11 cellular contexts compared by ENCODE assay signal in the genomic region with DNA sequence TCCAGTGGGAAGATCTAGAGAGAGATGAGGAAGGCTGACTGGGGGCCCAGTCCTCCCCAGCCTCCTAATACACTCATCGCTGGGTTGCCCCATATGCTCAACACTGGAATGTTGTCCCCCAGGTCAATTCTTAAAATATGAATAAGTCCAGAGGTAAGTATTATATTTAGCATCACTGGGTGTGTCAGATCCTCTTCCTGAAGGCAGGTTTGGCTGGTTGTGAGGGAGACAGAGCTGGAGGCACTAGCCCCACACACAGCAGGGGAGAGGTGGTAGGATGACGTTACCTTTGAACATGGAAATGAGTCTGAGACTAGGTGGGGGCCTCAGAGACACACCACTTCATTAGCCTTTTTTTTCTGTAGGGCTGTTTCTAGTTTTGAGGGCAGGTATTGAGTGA. TPM values are rescaled to one million over a fixed set of nuclear protein-coding genes. Genes with fewer than 3 reads are reported as not detected.
A peak's percentile ranks its signal among the peaks of the same experiment; 100 is the strongest.
DNase-seq lines count a peak whose midpoint lies in the region; ATAC-seq and TF ChIP-seq lines count a peak whose summit lies in the region.
"Had no signal": no experiment of that assay in that cellular context is flagged by ENCODE, and none has a peak within 500 bp of the region (broad histone marks: within the 10 kb centered on the region; RNA-seq: fewer than 3 reads in every experiment).

No MANE protein-coding gene starts in this region.

- H3K4me2 ChIP-seq in PC-3 (ENCODE audit: low read length) (peak overlapping the region; percentile 80), Karpas-422 (ENCODE audit: low read depth, low read length, poor library complexity, severe bottlenecking) (no peak overlapping the region)

- intact Hi-C loops in PC-3 (cut with micrococcal nuclease) = no loop called here

- H3K27me3 Mint-ChIP-seq in chondrocyte (ENCODE audit: low read depth) (no peaks in the 10 kb centered on the region), mesothelial cell of epicardium (ENCODE audit: low read depth) (no peaks in the 10 kb centered on the region)

- H3K79me2 ChIP-seq in PC-3 (ENCODE audit: low read length) = no peaks in the 10 kb centered on the region
- H3K79me2 ChIP-seq in Karpas-422 (ENCODE audit: low read length) = no peaks in the 10 kb centered on the region

- CTCF ChIA-PET in PC-3 (lab: Charles Lee) = interaction anchor here (2.0 kb wide), 1 partner anchor 8 kb away, joined by 10 read pairs; no protein-coding TSS in a partner anchor

- peaks cover 5% of the 10 kb centered on the region for H3F3A ChIP-seq in PC-3 (ENCODE audit: low read length, unreplicated experiment)

- POLR2A ChIA-PET in PC-3 (lab: Charles Lee; ENCODE audit: unreplicated experiment) = no interaction called here

- H3K4me1 ChIP-seq in PC-3 (ENCODE audit: insufficient read depth, low read length) (peaks cover 62% of the 10 kb centered on the region), Karpas-422 (ENCODE audit: low read length) (no peaks in the 10 kb centered on the region)

- no peaks in the 10 kb centered on the region for H3K36me3 ChIP-seq in PC-3 (ENCODE audit: low read depth, low read length)
- no peaks in the 10 kb centered on the region for H3K36me3 ChIP-seq in Karpas-422 (ENCODE audit: insufficient read depth, low read length)

- H3K27ac Mint-ChIP-seq in chondrocyte (ENCODE audit: unreplicated experiment) = peak overlapping the region; percentile 93
- H3K27ac Mint-ChIP-seq in mesothelial cell of epicardium = peak overlapping the region; percentile 93
- H3K27ac Mint-ChIP-seq: activated naive CD4-positive, alpha-beta T cell treated with anti-CD3 and anti-CD28 coated beads for 36 hours had no signal

- peak; percentile 96 for DNase-seq in PC-3
- DNase-seq in chondrocyte (ENCODE audit: low spot score) = no peak
- DNase-seq in mesothelial cell of epicardium (ENCODE audit: low spot score in 2 of 2, unreplicated experiment in 2 of 2) = no peak
- DNase-seq in Karpas-422 = no peak
- no peak for DNase-seq in NK-92 (lab: John Stamatoyannopoulos, UW; ENCODE audit: unreplicated experiment)
- no peak for DNase-seq in NCI-H1105 (lab: John Stamatoyannopoulos, UW)
- DNase-seq: activated naive CD4-positive, alpha-beta T cell treated with anti-CD3 and anti-CD28 coated beads for 36 hours; COR-L47; NCI-H774 had no signal

- H3K9me2 ChIP-seq in PC-3 (replicated peaks; ENCODE audit: low read length) = no peaks in the 10 kb centered on the region
- no peaks in the 10 kb centered on the region for H3K9me2 ChIP-seq in Karpas-422 (replicated peaks; ENCODE audit: insufficient read depth, low read length)

- H3K27me3 ChIP-seq in PC-3 (ENCODE audit: low read length) (no peaks in the 10 kb centered on the region), Karpas-422 (ENCODE audit: low read length) (no peaks in the 10 kb centered on the region)

- ATAC-seq in PC-3 = peak; percentile 63
- ATAC-seq in GM21381 (IDR thresholded peaks at IDR 0.05; ENCODE audit: unreplicated experiment) = no peak

- peak overlapping the region; percentile 97 for H3K27ac ChIP-seq in PC-3 (ENCODE audit: low read length)
- H3K27ac ChIP-seq in temporal lobe (ENCODE audit: low read depth, low read length) = peak overlapping the region; percentile 79
- no peak overlapping the region for H3K27ac ChIP-seq in Karpas-422 (ENCODE audit: low read length)

- H3K36me3 Mint-ChIP-seq in chondrocyte (ENCODE audit: low read depth) = no peaks in the 10 kb centered on the region
- no peaks in the 10 kb centered on the region for H3K36me3 Mint-ChIP-seq in mesothelial cell of epicardium

- no TSS peak for BruUV-seq in PC-3 (replicated peaks; lab: Mats Ljungman, UMichigan)

- H3K9me3 Mint-ChIP-seq in chondrocyte (ENCODE audit: low read depth) (no peaks in the 10 kb centered on the region), mesothelial cell of epicardium (no peaks in the 10 kb centered on the region)
- H3K9me3 Mint-ChIP-seq: activated naive CD4-positive, alpha-beta T cell treated with anti-CD3 and anti-CD28 coated beads for 36 hours had no signal

- H3K4me1 Mint-ChIP-seq in chondrocyte (ENCODE audit: low read depth) (peaks cover 60% of the 10 kb centered on the region), mesothelial cell of epicardium (peaks cover 80% of the 10 kb centered on the region)

- peak overlapping the region; percentile 80 for H3K9ac ChIP-seq in PC-3 (ENCODE audit: low read length)
- no peak overlapping the region for H3K9ac ChIP-seq in Karpas-422 (ENCODE audit: low read length)

- TF ChIP-seq CTCF in PC-3 (conservative IDR thresholded peaks at IDR 0.05; ENCODE audit: low read depth, low read length) (no peak), chondrocyte (IDR thresholded peaks at IDR 0.05) (no peak), mesothelial cell of epicardium (IDR thresholded peaks at IDR 0.05; ENCODE audit: unreplicated experiment) (no peak)

- H3K4me3 ChIP-seq in PC-3 (ENCODE audit: low read length) (peak overlapping the region; percentile 33; the same call in 1 of the 2 replicates), Karpas-422 (ENCODE audit: low read length) (no peak overlapping the region)

- H2AFZ ChIP-seq in PC-3 (ENCODE audit: low read length) (no peak overlapping the region), Karpas-422 (ENCODE audit: low read length) (no peak overlapping the region)

- H3K9me3 ChIP-seq in PC-3 (ENCODE audit: low read length) (no peaks in the 10 kb centered on the region), Karpas-422 (ENCODE audit: low read length) (no peaks in the 10 kb centered on the region)

- H4K20me1 ChIP-seq in PC-3 (ENCODE audit: low read length) (no peaks in the 10 kb centered on the region), Karpas-422 (ENCODE audit: insufficient read depth, low read depth, low read length) (no peaks in the 10 kb centered on the region)

- no peak overlapping the region for H3K4me3 Mint-ChIP-seq in chondrocyte (ENCODE audit: unreplicated experiment)
- H3K4me3 Mint-ChIP-seq in mesothelial cell of epicardium = no peak overlapping the region
- H3K4me3 Mint-ChIP-seq: activated naive CD4-positive, alpha-beta T cell treated with anti-CD3 and anti-CD28 coated beads for 36 hours had no signal

RNA-seq across cellular contexts. Expression of gene SLC44A3, which starts 42.6 kb away (rescaled TPM):
- total RNA-seq in PC-3 (2014; rRNA removed) = 6.3 and 9.2 TPM in 2 replicates
- total RNA-seq in chondrocyte = 1.5 to 2.5 TPM (median 2.2 TPM) in 3 replicates
- total RNA-seq in mesothelial cell of epicardium = 9.2 to 13.2 TPM (median 11.2 TPM) in 3 replicates
- total RNA-seq in temporal lobe = 1.7 TPM
- total RNA-seq in Karpas-422 (2014; rRNA removed; shearing (Covaris generic); ENCODE audit: low replicate concordance) = not detected in 2 replicates
- total RNA-seq: activated naive CD4-positive, alpha-beta T cell treated with anti-CD3 and anti-CD28 coated beads for 36 hours had no signal
